25 cellular contexts compared by ENCODE assay signal in genomic region chr4:139410312-139410711, GRCh38.
"Had no signal": no experiment of that assay in that cellular context is flagged by ENCODE, and none has a peak within 500 bp of the region (broad histone marks: within the 10 kb centered on the region; RNA-seq: fewer than 3 reads in every experiment).

No MANE protein-coding gene starts in this region.

- H3K9me3 ChIP-seq: esophagus muscularis mucosa, neutrophil, pancreas, prostate gland, sigmoid colon, testis had no signal

- H3K27ac Mint-ChIP-seq: natural killer cell; stimulated activated memory B cell treated with anti-CD40 and anti-IgM and Interleukin-4, amounts not matched to agents 10 μg/mL and 1 μg/mL and 100 μg/mL, for 72 hours; type B pancreatic cell had no signal

- ATAC-seq: foreskin keratinocyte; gastroesophageal sphincter; heart left ventricle; left lobe of liver; natural killer cell; pancreas; stimulated activated memory B cell treated with anti-CD40 and anti-IgM and Interleukin-4, amounts not matched to agents 10 μg/mL and 1 μg/mL and 100 μg/mL, for 72 hours; stimulated activated naive CD8-positive, alpha-beta T cell treated with anti-CD3 and anti-CD28 coated beads, Interleukin-15, Interleukin-2, amounts not matched to agents 100 U/mL and 50 U/mL, for 24 hours had no signal

- H3K4me1 Mint-ChIP-seq: stimulated activated memory B cell treated with anti-CD40 and anti-IgM and Interleukin-4, amounts not matched to agents 10 μg/mL and 1 μg/mL and 100 μg/mL, for 72 hours had no signal

- H3K36me3 ChIP-seq: gastroesophageal sphincter, heart left ventricle, neutrophil, pancreas, prostate gland, right atrium auricular region, sigmoid colon had no signal

- H3K27me3 Mint-ChIP-seq: memory B cell; stimulated activated memory B cell treated with anti-CD40 and anti-IgM and Interleukin-4, amounts not matched to agents 10 μg/mL and 1 μg/mL and 100 μg/mL, for 72 hours; type B pancreatic cell had no signal

- H3K27me3 ChIP-seq: esophagus muscularis mucosa, foreskin keratinocyte, gastroesophageal sphincter, heart left ventricle, hepatocyte, neutrophil, pancreas, right atrium auricular region, sigmoid colon, testis, tibial artery had no signal

- H3K4me3 Mint-ChIP-seq: memory B cell; natural killer cell; stimulated activated memory B cell treated with anti-CD40 and anti-IgM and Interleukin-4, amounts not matched to agents 10 μg/mL and 1 μg/mL and 100 μg/mL, for 72 hours; type B pancreatic cell had no signal

- H3K4me1 ChIP-seq: esophagus muscularis mucosa, foreskin keratinocyte, gastroesophageal sphincter, heart left ventricle, pancreas, prostate gland, right atrium auricular region, sigmoid colon, testis, tibial artery had no signal

- DNase-seq: dermis blood vessel endothelial cell; effector memory CD4-positive, alpha-beta T cell; foreskin keratinocyte; heart left ventricle; natural killer cell; pancreas; sigmoid colon; stimulated activated CD4-positive, alpha-beta T cell treated with anti-CD3 and anti-CD28 coated beads, Interleukin-2, amount 100 ng/mL, for 24 hours; stimulated activated CD4-positive, alpha-beta T cell treated with anti-CD3 and anti-CD28 coated beads, Interleukin-4, amount 100 ng/mL, for 24 hours; stimulated activated naive CD8-positive, alpha-beta T cell treated with anti-CD3 and anti-CD28 coated beads, Interleukin-15, Interleukin-2, amounts not matched to agents 100 U/mL and 50 U/mL, for 24 hours; substantia nigra; testis; tibial artery had no signal

- H3K4me3 ChIP-seq: coronary artery, esophagus muscularis mucosa, gastroesophageal sphincter, heart left ventricle, hepatocyte, lung, pancreas, prostate gland, right atrium auricular region, sigmoid colon, testis, tibial artery had no signal

- H3K27ac ChIP-seq: coronary artery, esophagus muscularis mucosa, foreskin keratinocyte, gastroesophageal sphincter, heart left ventricle, hepatocyte, neutrophil, pancreas, prostate gland, right atrium auricular region, sigmoid colon, testis, tibial artery had no signal
